In genomic region chr1:207963429-207964194, GRCh38 we compare ENCODE assay signal across 8 cellular contexts. TPM values are rescaled to one million over a fixed set of nuclear protein-coding genes. Genes with fewer than 3 reads are reported as not detected.
DNase-seq lines count a peak whose midpoint lies in the region; ATAC-seq and TF ChIP-seq lines count a peak whose summit lies in the region.

No MANE protein-coding gene starts in this region.

- H3K4me3 ChIP-seq in HUES48 (ENCODE audit: low read depth, low read length) (peak overlapping the region; percentile 73), OCI-LY3 (ENCODE audit: low read length) (peak overlapping the region; percentile 78), epithelial cell of proximal tubule (ENCODE audit: low read depth, low read length) (peak overlapping the region; percentile 59), mucosa of stomach (ENCODE audit: low read length) (peak overlapping the region; percentile 42)

- TF ChIP-seq CTCF in OCI-LY3 (IDR thresholded peaks at IDR 0.05; ENCODE audit: low read depth, low read length) (peak; percentile 96), epithelial cell of proximal tubule (conservative IDR thresholded peaks at IDR 0.05; ENCODE audit: low read depth, low read length) (peak; percentile 80)

- peak; percentile 86 for ATAC-seq in GM21390 (IDR thresholded peaks at IDR 0.05; ENCODE audit: unreplicated experiment)

- no peaks in the 10 kb centered on the region for H3K36me3 ChIP-seq in HUES48 (ENCODE audit: control insufficient read depth, insufficient read depth, low read length)
- no peaks in the 10 kb centered on the region for H3K36me3 ChIP-seq in OCI-LY3 (replicated peaks; ENCODE audit: low read depth, low read length)
- H3K36me3 ChIP-seq in mucosa of stomach (ENCODE audit: control insufficient read depth, insufficient read depth, low read length): no peaks in the 10 kb centered on the region

- peak overlapping the region; percentile 93 for H2AFZ ChIP-seq in OCI-LY3 (ENCODE audit: low read depth, low read length)

- H3K27me3 ChIP-seq in HUES48 (ENCODE audit: control insufficient read depth, insufficient read depth, low read length): peaks cover 66% of the 10 kb centered on the region
- peaks cover 10% of the 10 kb centered on the region for H3K27me3 ChIP-seq in OCI-LY3 (ENCODE audit: low read depth, low read length)
- no peaks in the 10 kb centered on the region for H3K27me3 ChIP-seq in mucosa of stomach (ENCODE audit: control insufficient read depth, insufficient read depth, low read length)

- H3K27ac ChIP-seq in HUES48 (ENCODE audit: low read depth, low read length) (no peak overlapping the region), OCI-LY3 (ENCODE audit: low read length) (peak overlapping the region; percentile 40)

- H3K4me2 ChIP-seq in OCI-LY3 (ENCODE audit: low read length): peak overlapping the region; percentile 93

- H3K4me1 ChIP-seq in HUES48 (ENCODE audit: control insufficient read depth, insufficient read depth, low read length): peaks cover 16% of the 10 kb centered on the region; the same call in 1 of the 2 replicates
- H3K4me1 ChIP-seq in OCI-LY3 (ENCODE audit: low read length): peaks cover 13% of the 10 kb centered on the region
- H3K4me1 ChIP-seq in mucosa of stomach (ENCODE audit: control insufficient read depth, insufficient read depth, low read length): peaks cover 39% of the 10 kb centered on the region

- H3K9me3 ChIP-seq in HUES48 (ENCODE audit: control insufficient read depth, insufficient read depth, low read length) (no peaks in the 10 kb centered on the region), OCI-LY3 (ENCODE audit: insufficient read depth, low read length) (no peaks in the 10 kb centered on the region), mucosa of stomach (ENCODE audit: control insufficient read depth, low read length) (no peaks in the 10 kb centered on the region)

- peak overlapping the region; percentile 66 for H3K9ac ChIP-seq in HUES48 (ENCODE audit: low read depth, low read length)
- peak overlapping the region; percentile 75 for H3K9ac ChIP-seq in OCI-LY3 (ENCODE audit: low read length)
- H3K9ac ChIP-seq in mucosa of stomach (ENCODE audit: low read length): peak overlapping the region; percentile 97

- DNase-seq in DMS 273 (lab: John Stamatoyannopoulos, UW; ENCODE audit: unreplicated experiment) (peak; percentile 95), epithelial cell of proximal tubule (ENCODE audit: low read depth) (no peak)
- peak; percentile 90 for DNase-seq in activated T-cell treated with anti-CD3 and anti-CD28 coated beads, Interleukin-2, amount 50 U/mL, for 1 hour
- peak; percentile 89 for DNase-seq in stimulated activated CD8-positive, alpha-beta memory T cell treated with anti-CD3 and anti-CD28 coated beads, Interleukin-4, amount 100 ng/mL, for 48 hours

- H4K20me1 ChIP-seq in OCI-LY3 (ENCODE audit: insufficient read depth, low read length): no peaks in the 10 kb centered on the region

- no peaks in the 10 kb centered on the region for H3K79me2 ChIP-seq in OCI-LY3 (ENCODE audit: low read length)

RNA-seq across cellular contexts. Expression of gene CD34, which starts 52.7 kb away (rescaled TPM):
- total RNA-seq in epithelial cell of proximal tubule: under 0.01 TPM in 1 of 2 replicates, not detected in the other
